8 cellular contexts compared by ENCODE assay signal in genomic region chr18:35231052-35231451, GRCh38. TPM values are rescaled to one million over a fixed set of nuclear protein-coding genes. Genes with fewer than 3 reads are reported as not detected.
A peak's percentile ranks its signal among the peaks of the same experiment; 100 is the strongest.
DNase-seq lines count a peak whose midpoint lies in the region; ATAC-seq and TF ChIP-seq lines count a peak whose summit lies in the region.

No MANE protein-coding gene starts in this region.

- TF ChIP-seq CTCF in AG09319 (IDR thresholded peaks at IDR 0.05; ENCODE audit: low read depth, low read length) (peak; percentile 90), lower leg skin (IDR thresholded peaks at IDR 0.05) (peak in 1 of 3 donors; percentile 42)

- peak; percentile 90 for ATAC-seq in GM19035 (IDR thresholded peaks at IDR 0.05; ENCODE audit: unreplicated experiment)
- ATAC-seq in HG03460 (IDR thresholded peaks at IDR 0.05; ENCODE audit: unreplicated experiment): peak; percentile 93

- intact Hi-C loops in lower leg skin (cut with DNase I; ENCODE audit: low total_unique reads): loop anchor here (10.0 kb wide), 1 partner anchor 134 kb away; no protein-coding TSS in a partner anchor

- no peak overlapping the region for H3K4me3 ChIP-seq in lower leg skin (ENCODE audit: low read depth, poor library complexity, severe bottlenecking)

- DNase-seq in AG09319 (ENCODE audit: extremely low read depth, low read depth): peak; percentile 30
- DNase-seq in NCI-H69 (lab: John Stamatoyannopoulos, UW): peak; percentile 92
- DNase-seq in activated CD4-positive, alpha-beta T cell treated with anti-CD3 and anti-CD28 coated beads, Interleukin-2, amount 50 U/mL, for 24 hours (ENCODE audit: low read depth in 1 of 2, low spot score in 1 of 2): peak; percentile 52 to 74
- DNase-seq in dermis blood vessel endothelial cell: peak; percentile 90
- peak; percentile 71 to 94 for DNase-seq in lower leg skin (ENCODE audit: low spot score in 2 of 2)
- DNase-seq in stimulated activated CD4-positive, alpha-beta T cell treated with anti-CD3 and anti-CD28 coated beads, TNF-alpha, amount 100 ng/mL, for 1 hour (ENCODE audit: low read depth in 3 of 3, low spot score in 1 of 3): peak; percentile 54 to 64 (median 56)

- TF ChIP-seq POLR2A in lower leg skin (IDR thresholded peaks at IDR 0.05): no peak

- 0 to 1% methylated on average over 6 of the region's 6 CpGs for WGBS in lower leg skin, 2 donors

RNA-seq across cellular contexts. Expression of gene ZNF397, which starts 9.8 kb away (rescaled TPM):
- 9.9 and 10.1 TPM in 2 replicates for total RNA-seq in dermis blood vessel endothelial cell
- 10 to 100 TPM; 13.2 to 26.9 (median 19.5) TPM for total RNA-seq in lower leg skin

RNA-seq across cellular contexts. Expression of gene ZSCAN30, which starts 59.0 kb away (rescaled TPM):
- total RNA-seq in dermis blood vessel endothelial cell: 14.0 and 16.8 TPM in 2 replicates
- 10 to 100 TPM in 1 of 4 donors, 1 to 10 TPM in 3; 5.5 to 18.1 (median 8.0) TPM for total RNA-seq in lower leg skin

Comparison
In these comparisons a context has a peak if more than half of its experiments do, and no peak if none do; other contexts are left out.
1. DNase-seq: peak in every context shown above with its lines; median percentile 92 in NCI-H69; 90 in dermis blood vessel endothelial cell; 82 in lower leg skin; 63 in activated CD4-positive, alpha-beta T cell treated with anti-CD3 and anti-CD28 coated beads, Interleukin-2, amount 50 U/mL, for 24 hours; 56 in stimulated activated CD4-positive, alpha-beta T cell treated with anti-CD3 and anti-CD28 coated beads, TNF-alpha, amount 100 ng/mL, for 1 hour; 30 in AG09319.